Comparison of ENCODE assay signal across 11 cellular contexts in genomic region chr11:95299078-95299611, GRCh38.
DNase-seq lines count a peak whose midpoint lies in the region; ATAC-seq and TF ChIP-seq lines count a peak whose summit lies in the region.
"Had no signal": no experiment of that assay in that cellular context is flagged by ENCODE, and none has a peak within 500 bp of the region (broad histone marks: within the 10 kb centered on the region; RNA-seq: fewer than 3 reads in every experiment).

No MANE protein-coding gene starts in this region.

- H3K9me3 ChIP-seq in effector memory CD4-positive, alpha-beta T cell (ENCODE audit: control insufficient read depth, low read length): no peaks in the 10 kb centered on the region
- H3K9me3 ChIP-seq in BE2C: no peaks in the 10 kb centered on the region
- H3K9me3 ChIP-seq: right lobe of liver had no signal

- DNase-seq in activated naive CD4-positive, alpha-beta T cell treated with Interleukin-2 at 50 U/mL for 16 hours: peak; percentile 6
- no peak for DNase-seq in activated naive CD4-positive, alpha-beta T cell treated with anti-CD3 and anti-CD28 coated beads, Interleukin-2, amount 50 U/mL, for 16 hours
- peak; percentile 63 for DNase-seq in NCI-H526 treated with DMSO at 0.1 percent for 48 hours (lab: John Stamatoyannopoulos, UW)
- no peak for DNase-seq in effector memory CD4-positive, alpha-beta T cell
- DNase-seq in type B pancreatic cell (ENCODE audit: extremely low spot score, unreplicated experiment): no peak
- no peak for DNase-seq in left ventricle myocardium superior
- no peak for DNase-seq in BE2C
- DNase-seq in NOMO-1 (lab: John Stamatoyannopoulos, UW; ENCODE audit: unreplicated experiment in 2 of 2): no peak
- DNase-seq: activated CD8-positive, alpha-beta T cell treated with anti-CD3 and anti-CD28 coated beads for 36 hours; Karpas-422; right lobe of liver had no signal

- intact Hi-C loops in left ventricle myocardium superior (cut with micrococcal nuclease): no loop called here

- no peak for TF ChIP-seq CTCF in type B pancreatic cell (conservative IDR thresholded peaks at IDR 0.05)
- TF ChIP-seq CTCF in BE2C (IDR thresholded peaks at IDR 0.05; ENCODE audit: low read depth, low read length): no peak

- peak overlapping the region; percentile 26 for H3K4me3 ChIP-seq in effector memory CD4-positive, alpha-beta T cell (ENCODE audit: insufficient read depth, low read depth, low read length, poor library complexity, severe bottlenecking)
- no peak overlapping the region for H3K4me3 ChIP-seq in BE2C (ENCODE audit: low read depth, low read length)
- H3K4me3 ChIP-seq: right lobe of liver had no signal

- H3K27ac ChIP-seq in effector memory CD4-positive, alpha-beta T cell (ENCODE audit: insufficient read depth, low read length, poor library complexity, severe bottlenecking): no peak overlapping the region
- H3K27ac ChIP-seq: right lobe of liver had no signal

- peaks cover 10% of the 10 kb centered on the region for H3K27me3 Mint-ChIP-seq in type B pancreatic cell
- H3K27me3 Mint-ChIP-seq: activated CD8-positive, alpha-beta T cell treated with anti-CD3 and anti-CD28 coated beads for 36 hours had no signal

- H3K4me3 Mint-ChIP-seq in type B pancreatic cell: peak overlapping the region; percentile 46
- H3K4me3 Mint-ChIP-seq: activated CD8-positive, alpha-beta T cell treated with anti-CD3 and anti-CD28 coated beads for 36 hours had no signal

- peaks cover 47% of the 10 kb centered on the region for H3K4me1 Mint-ChIP-seq in type B pancreatic cell (ENCODE audit: unreplicated experiment)

- no peaks in the 10 kb centered on the region for H3K36me3 ChIP-seq in effector memory CD4-positive, alpha-beta T cell (ENCODE audit: control insufficient read depth, insufficient read depth, low read length)
- H3K36me3 ChIP-seq in BE2C: no peaks in the 10 kb centered on the region
- H3K36me3 ChIP-seq: right lobe of liver had no signal

- H3K9me3 Mint-ChIP-seq in type B pancreatic cell: no peaks in the 10 kb centered on the region
- H3K9me3 Mint-ChIP-seq: activated CD8-positive, alpha-beta T cell treated with anti-CD3 and anti-CD28 coated beads for 36 hours had no signal

- no peak for ATAC-seq in left ventricle myocardium superior
- ATAC-seq: activated CD8-positive, alpha-beta T cell treated with anti-CD3 and anti-CD28 coated beads for 36 hours; right lobe of liver had no signal

- peaks cover 9% of the 10 kb centered on the region for H3K4me1 ChIP-seq in effector memory CD4-positive, alpha-beta T cell (ENCODE audit: control insufficient read depth, insufficient read depth, low read length, poor library complexity, severe bottlenecking)
- peaks cover 23% of the 10 kb centered on the region for H3K4me1 ChIP-seq in BE2C

- H3K36me3 Mint-ChIP-seq in type B pancreatic cell: no peaks in the 10 kb centered on the region

- no peaks in the 10 kb centered on the region for H3K27me3 ChIP-seq in effector memory CD4-positive, alpha-beta T cell (replicated peaks; ENCODE audit: control insufficient read depth, insufficient read depth, low read length, poor library complexity, severe bottlenecking)
- no peaks in the 10 kb centered on the region for H3K27me3 ChIP-seq in BE2C
- H3K27me3 ChIP-seq: right lobe of liver had no signal

- H3K27ac Mint-ChIP-seq in type B pancreatic cell: peak overlapping the region; percentile 14

Comparison
In these comparisons a context has a peak if more than half of its experiments do, and no peak if none do; other contexts are left out.
1. DNase-seq: peak in activated naive CD4-positive, alpha-beta T cell treated with Interleukin-2 at 50 U/mL for 16 hours (single experiment) and NCI-H526 treated with DMSO at 0.1 percent for 48 hours (single experiment); none in activated naive CD4-positive, alpha-beta T cell treated with anti-CD3 and anti-CD28 coated beads, Interleukin-2, amount 50 U/mL, for 16 hours (single experiment), effector memory CD4-positive, alpha-beta T cell (0 of 3), type B pancreatic cell (single experiment), left ventricle myocardium superior (single experiment), BE2C (single experiment) and NOMO-1 (0 of 2).